7 cellular contexts compared by ENCODE assay signal in genomic region chr15:85381850-85382751, GRCh38. TPM values are rescaled to one million over a fixed set of nuclear protein-coding genes. Genes with fewer than 3 reads are reported as not detected.
DNase-seq lines count a peak whose midpoint lies in the region; ATAC-seq and TF ChIP-seq lines count a peak whose summit lies in the region.

No MANE protein-coding gene starts in this region.

- no peak for DNase-seq in activated B cell treated with CpG ODN at 0.5 μM for 24 hours
- DNase-seq in stimulated activated naive CD8-positive, alpha-beta T cell treated with anti-CD3 and anti-CD28 coated beads, Interleukin-15, amount 100 ng/mL, for 72 hours: no peak

- intact Hi-C loops in activated B cell treated with CpG ODN at 0.5 μM for 24 hours (cut with micrococcal nuclease): loop anchor here (1.0 to 2.0 kb wide), 3 partner anchors 21 to 86 kb away; no protein-coding TSS in a partner anchor

- TF ChIP-seq POLR2A in GM18505 (IDR thresholded peaks at IDR 0.05; ENCODE audit: borderline replicate concordance, extremely low read depth, insufficient read depth, insufficient read length): no peak

- H3K4me3 ChIP-seq in HEK293 (ENCODE audit: low read depth, low read length) (peak overlapping the region; percentile 82), iPS-11a (ENCODE audit: low read depth, low read length) (peak overlapping the region; percentile 69)

- peaks cover 0 to 6% of the 10 kb centered on the region in 2 experiments; a peak in 2 of 3 replicates for H3K36me3 ChIP-seq in HEK293 (ENCODE audit: control insufficient read depth in 2 of 2, insufficient read depth in 1 of 2, low read length in 2 of 2)

- H3K9me3 Mint-ChIP-seq in activated B cell treated with CpG ODN at 0.5 μM for 24 hours: no peaks in the 10 kb centered on the region
- no peaks in the 10 kb centered on the region for H3K9me3 Mint-ChIP-seq in stimulated activated naive CD8-positive, alpha-beta T cell treated with anti-CD3 and anti-CD28 coated beads, Interleukin-15, amount 100 ng/mL, for 72 hours

- ATAC-seq in activated B cell treated with CpG ODN at 0.5 μM for 24 hours (ENCODE audit: low read depth) (no peak), GM18505 (IDR thresholded peaks at IDR 0.05; ENCODE audit: unreplicated experiment) (no peak), HG03280 (IDR thresholded peaks at IDR 0.05; ENCODE audit: unreplicated experiment) (no peak), GM18861 (IDR thresholded peaks at IDR 0.05; ENCODE audit: unreplicated experiment) (no peak)
- ATAC-seq in stimulated activated naive CD8-positive, alpha-beta T cell treated with anti-CD3 and anti-CD28 coated beads, Interleukin-15, amount 100 ng/mL, for 72 hours: no peak

- H3K4me1 ChIP-seq in HEK293 (ENCODE audit: control insufficient read depth, insufficient read depth, low read length): peaks cover 20% of the 10 kb centered on the region

- TF ChIP-seq CTCF in HEK293 (tag by site-specific recombination; IDR thresholded peaks at IDR 0.05): no peak
- no peak for TF ChIP-seq CTCF in activated B cell treated with CpG ODN at 0.5 μM for 24 hours (IDR thresholded peaks at IDR 0.05)

- no peaks in the 10 kb centered on the region for H3K9me3 ChIP-seq in HEK293 (ENCODE audit: control insufficient read depth, insufficient read depth, low read depth, low read length)

- H3K27ac Mint-ChIP-seq in activated B cell treated with CpG ODN at 0.5 μM for 24 hours: peak overlapping the region; percentile 94
- H3K27ac Mint-ChIP-seq in stimulated activated naive CD8-positive, alpha-beta T cell treated with anti-CD3 and anti-CD28 coated beads, Interleukin-15, amount 100 ng/mL, for 72 hours: peak overlapping the region; percentile 22 to 79

- CTCF ChIA-PET in HEK293 (lab: Yijun Ruan, JAX): interaction anchor here (0.9 to 1.4 kb wide), 4 partner anchors 22 to 52 kb away, joined by 3 to 4 read pairs (median 4); no protein-coding TSS in a partner anchor
- CTCF ChIA-PET in activated B cell treated with CpG ODN at 0.5 μM for 24 hours (lab: Charles Lee): interaction anchor here (0.6 to 1.8 kb wide), 9 partner anchors 18 to 234 kb away, joined by 3 to 10 read pairs (median 4); no protein-coding TSS in a partner anchor

- H3K27ac ChIP-seq in HEK293 (ENCODE audit: extremely low read depth, low read depth, low read length): no peak overlapping the region; the same call in 1 of the 2 replicates

- H3K4me3 Mint-ChIP-seq in activated B cell treated with CpG ODN at 0.5 μM for 24 hours: peak overlapping the region; percentile 93
- peak overlapping the region; percentile 78 to 92 for H3K4me3 Mint-ChIP-seq in stimulated activated naive CD8-positive, alpha-beta T cell treated with anti-CD3 and anti-CD28 coated beads, Interleukin-15, amount 100 ng/mL, for 72 hours

- POLR2A ChIA-PET in HEK293 (lab: Yijun Ruan, JAX) (interaction anchor here (0.7 to 2.1 kb wide), 2 partner anchors 22 to 96 kb away, joined by 3 to 21 read pairs; no protein-coding TSS in a partner anchor), activated B cell treated with CpG ODN at 0.5 μM for 24 hours (lab: Charles Lee) (interaction anchor here (0.5 to 13.7 kb wide), 12 partner anchors 15 to 99 kb away, joined by 3 to 395 read pairs (median 6); no protein-coding TSS in a partner anchor)

- no peaks in the 10 kb centered on the region for H3K27me3 Mint-ChIP-seq in activated B cell treated with CpG ODN at 0.5 μM for 24 hours
- H3K27me3 Mint-ChIP-seq in stimulated activated naive CD8-positive, alpha-beta T cell treated with anti-CD3 and anti-CD28 coated beads, Interleukin-15, amount 100 ng/mL, for 72 hours: no peaks in the 10 kb centered on the region

- H3K36me3 Mint-ChIP-seq in activated B cell treated with CpG ODN at 0.5 μM for 24 hours (ENCODE audit: low read depth): peaks cover 26% of the 10 kb centered on the region

- peaks cover 55% of the 10 kb centered on the region for H3K4me1 Mint-ChIP-seq in activated B cell treated with CpG ODN at 0.5 μM for 24 hours
- H3K4me1 Mint-ChIP-seq in stimulated activated naive CD8-positive, alpha-beta T cell treated with anti-CD3 and anti-CD28 coated beads, Interleukin-15, amount 100 ng/mL, for 72 hours: peaks cover 48% of the 10 kb centered on the region

TF ChIP-seq in HEK293, 187 proteins besides CTCF, POLR2A, EP300 and RAD21 (continues in another document):
- 0 out of 2 replicates have a peak, but pooled peaks have one; percentile 52 for TF ChIP-seq SCRT1 (tag by site-specific recombination; IDR thresholded peaks at IDR 0.05; ENCODE audit: borderline replicate concordance)
- 0 out of 2 replicates have a peak, but pooled peaks have one; percentile 12 for TF ChIP-seq KLF17 (tag by site-specific recombination; IDR thresholded peaks at IDR 0.05)
- TF ChIP-seq ZNF639 (tag by site-specific recombination; IDR thresholded peaks at IDR 0.05): no peak
- TF ChIP-seq GFI1B (tag by site-specific recombination; IDR thresholded peaks at IDR 0.05): no peak
- TF ChIP-seq ZNF366 (tag by site-specific recombination; conservative IDR thresholded peaks at IDR 0.05): no peak
- peak; percentile 97 for TF ChIP-seq ZNF10 (tag by site-specific recombination; IDR thresholded peaks at IDR 0.05)
- no peak for TF ChIP-seq ZEB2 (tag by site-specific recombination; IDR thresholded peaks at IDR 0.05)
- TF ChIP-seq ZNF707 (tag by site-specific recombination; IDR thresholded peaks at IDR 0.05): no peak
- peak; percentile 33; the same call in 1 of the 2 replicates for TF ChIP-seq ZNF600 (tag by site-specific recombination; IDR thresholded peaks at IDR 0.05)
- peak; percentile 29; the same call in 1 of the 2 replicates for TF ChIP-seq PRDM6 (tag by site-specific recombination; IDR thresholded peaks at IDR 0.05)
- no peak for TF ChIP-seq ZNF175 (tag by site-specific recombination; IDR thresholded peaks at IDR 0.05)
- TF ChIP-seq REST (tag by site-specific recombination; IDR thresholded peaks at IDR 0.05): no peak
- TF ChIP-seq ZNF292 (tag by site-specific recombination; IDR thresholded peaks at IDR 0.05; ENCODE audit: borderline replicate concordance, low read depth): no peak
- TF ChIP-seq SCRT2 (tag by site-specific recombination; IDR thresholded peaks at IDR 0.05): peak; percentile 93
- TF ChIP-seq MZF1 (tag by site-specific recombination; IDR thresholded peaks at IDR 0.05; ENCODE audit: borderline replicate concordance): no peak
- TF ChIP-seq MYNN (tag by site-specific recombination; IDR thresholded peaks at IDR 0.05; ENCODE audit: borderline replicate concordance): no peak

RNA-seq across cellular contexts. Expression of gene AKAP13, which starts 1.7 kb away (rescaled TPM):
- total RNA-seq in activated B cell treated with CpG ODN at 0.5 μM for 24 hours: 254 and 290 TPM in 2 replicates
